In genomic region chr7:51085034-51085692, GRCh38 we compare ENCODE assay signal across 8 cellular contexts.
"Had no signal": no experiment of that assay in that cellular context is flagged by ENCODE, and none has a peak within 500 bp of the region (broad histone marks: within the 10 kb centered on the region; RNA-seq: fewer than 3 reads in every experiment).

No MANE protein-coding gene starts in this region.

- H3K27ac ChIP-seq: HL-60, KMS-11 had no signal

- H3K36me3 Mint-ChIP-seq: IgD-negative memory B cell had no signal

- H3K4me3 Mint-ChIP-seq: IgD-negative memory B cell had no signal

- H3K9ac ChIP-seq: KMS-11 had no signal

- DNase-seq: GOT3, H7, HCEC 1CT, KBM-7 had no signal

- H3K4me2 ChIP-seq: KMS-11 had no signal

- H3K27me3 Mint-ChIP-seq: IgD-negative memory B cell had no signal

- ATAC-seq: HepG2 had no signal

- H3K4me1 Mint-ChIP-seq: IgD-negative memory B cell had no signal

- H3K27ac Mint-ChIP-seq: IgD-negative memory B cell had no signal
